In the genomic region with DNA sequence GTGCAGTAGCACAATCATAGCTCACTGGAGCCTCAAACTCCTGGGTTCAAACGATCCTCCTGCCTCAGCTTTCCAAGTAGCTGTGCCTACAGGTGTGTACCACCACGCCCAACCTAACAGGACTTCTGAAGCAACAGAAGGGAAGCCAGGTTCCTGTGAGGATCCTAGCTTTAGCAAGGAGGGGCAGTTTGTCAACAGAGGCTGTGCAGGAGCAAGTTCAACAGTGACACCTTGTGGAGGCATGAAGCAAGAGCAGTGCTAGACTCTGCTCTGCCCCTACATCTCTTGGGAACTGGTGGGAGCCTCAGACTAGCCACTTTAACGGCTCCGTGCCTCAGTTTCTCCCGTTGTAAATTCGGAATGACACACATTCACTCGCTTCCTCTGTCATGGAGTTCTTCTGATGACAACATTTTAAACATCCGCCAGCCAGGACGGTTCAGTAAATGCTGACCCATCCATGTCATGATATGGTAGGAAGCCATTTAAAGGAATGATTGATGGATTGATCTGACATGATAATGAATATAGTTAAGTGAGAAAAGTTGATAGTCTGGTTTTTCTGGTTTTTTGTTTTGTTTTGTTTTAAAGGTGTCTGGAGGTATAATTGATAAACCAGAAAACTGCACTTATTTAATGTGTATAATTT, we compare ENCODE assay signal across 1 cellular context.
TF ChIP-seq lines count a peak whose summit lies in the region.

No MANE protein-coding gene starts in this region.

TF ChIP-seq in HepG2, 621 proteins besides CTCF, POLR2A, EP300 and RAD21 (continued from another document and continues in another):
- TF ChIP-seq, protein P1, sequence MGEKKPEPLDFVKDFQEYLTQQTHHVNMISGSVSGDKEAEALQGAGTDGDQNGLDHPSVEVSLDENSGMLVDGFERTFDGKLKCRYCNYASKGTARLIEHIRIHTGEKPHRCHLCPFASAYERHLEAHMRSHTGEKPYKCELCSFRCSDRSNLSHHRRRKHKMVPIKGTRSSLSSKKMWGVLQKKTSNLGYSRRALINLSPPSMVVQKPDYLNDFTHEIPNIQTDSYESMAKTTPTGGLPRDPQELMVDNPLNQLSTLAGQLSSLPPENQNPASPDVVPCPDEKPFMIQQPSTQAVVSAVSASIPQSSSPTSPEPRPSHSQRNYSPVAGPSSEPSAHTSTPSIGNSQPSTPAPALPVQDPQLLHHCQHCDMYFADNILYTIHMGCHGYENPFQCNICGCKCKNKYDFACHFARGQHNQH (CRISPR knock-in tag; IDR thresholded peaks at IDR 0.05) = no peak
- TF ChIP-seq ZNF331 (CRISPR knock-in tag; IDR thresholded peaks at IDR 0.05) (peak; percentile 42; the same call in 1 of the 2 replicates), KAT7 (CRISPR knock-in tag; IDR thresholded peaks at IDR 0.05; ENCODE audit: borderline replicate concordance) (no peak), ZMYM2 (CRISPR knock-in tag; IDR thresholded peaks at IDR 0.05) (peak; percentile 81; the same call in 1 of the 2 replicates), ZNF225 (CRISPR knock-in tag; IDR thresholded peaks at IDR 0.05) (no peak), ZNF720 (CRISPR knock-in tag; IDR thresholded peaks at IDR 0.05) (0 out of 2 replicates have a peak, but pooled peaks have one; percentile 80), MATR3 (CRISPR knock-in tag; IDR thresholded peaks at IDR 0.05) (no peak), HOXA5 (CRISPR knock-in tag; IDR thresholded peaks at IDR 0.05) (no peak), RBM22 (optimal IDR thresholded peaks at IDR 0.05; ENCODE audit: low read length) (no peak), SYNCRIP (IDR thresholded peaks at IDR 0.05; ENCODE audit: insufficient read depth, low read depth, low read length) (no peak), ZNF251 (CRISPR knock-in tag; IDR thresholded peaks at IDR 0.05) (no peak), ZNF563 (CRISPR knock-in tag; IDR thresholded peaks at IDR 0.05) (no peak), ZNF724P (CRISPR knock-in tag; IDR thresholded peaks at IDR 0.05; ENCODE audit: borderline replicate concordance) (no peak), SNAI1 (CRISPR knock-in tag; IDR thresholded peaks at IDR 0.05; ENCODE audit: borderline replicate concordance) (no peak), NBN (conservative IDR thresholded peaks at IDR 0.05) (no peak), PCBP1 (IDR thresholded peaks at IDR 0.05; ENCODE audit: borderline replicate concordance, low read depth, low read length) (no peak), JUNB (CRISPR knock-in tag; IDR thresholded peaks at IDR 0.05; ENCODE audit: borderline replicate concordance) (no peak), HDAC6 (IDR thresholded peaks at IDR 0.05; ENCODE audit: low read depth, low read length) (no peak), ZC3H4 (CRISPR knock-in tag; IDR thresholded peaks at IDR 0.05; ENCODE audit: borderline replicate concordance) (no peak), ZFP41 (CRISPR knock-in tag; IDR thresholded peaks at IDR 0.05; ENCODE audit: borderline replicate concordance) (no peak), ZNF383 (CRISPR knock-in tag; IDR thresholded peaks at IDR 0.05; ENCODE audit: borderline replicate concordance) (0 out of 2 replicates have a peak, but pooled peaks have one; percentile 31), IKZF4 (CRISPR knock-in tag; IDR thresholded peaks at IDR 0.05; ENCODE audit: borderline replicate concordance, low read depth, not compliant biosample characterization) (no peak), TMF1 (CRISPR knock-in tag; IDR thresholded peaks at IDR 0.05; ENCODE audit: low read depth) (no peak), ZFP90 (CRISPR knock-in tag; IDR thresholded peaks at IDR 0.05; ENCODE audit: borderline replicate concordance) (no peak), STAG1 (CRISPR knock-in tag; IDR thresholded peaks at IDR 0.05) (peak; percentile 93), KLF6 (CRISPR knock-in tag; IDR thresholded peaks at IDR 0.05) (no peak), CENPT (CRISPR knock-in tag; IDR thresholded peaks at IDR 0.05; ENCODE audit: low read depth) (no peak), NR2F1 (CRISPR knock-in tag; IDR thresholded peaks at IDR 0.05) (no peak), MBD4 (IDR thresholded peaks at IDR 0.05; ENCODE audit: borderline replicate concordance, low read length) (no peak)
- TF ChIP-seq, protein P2, sequence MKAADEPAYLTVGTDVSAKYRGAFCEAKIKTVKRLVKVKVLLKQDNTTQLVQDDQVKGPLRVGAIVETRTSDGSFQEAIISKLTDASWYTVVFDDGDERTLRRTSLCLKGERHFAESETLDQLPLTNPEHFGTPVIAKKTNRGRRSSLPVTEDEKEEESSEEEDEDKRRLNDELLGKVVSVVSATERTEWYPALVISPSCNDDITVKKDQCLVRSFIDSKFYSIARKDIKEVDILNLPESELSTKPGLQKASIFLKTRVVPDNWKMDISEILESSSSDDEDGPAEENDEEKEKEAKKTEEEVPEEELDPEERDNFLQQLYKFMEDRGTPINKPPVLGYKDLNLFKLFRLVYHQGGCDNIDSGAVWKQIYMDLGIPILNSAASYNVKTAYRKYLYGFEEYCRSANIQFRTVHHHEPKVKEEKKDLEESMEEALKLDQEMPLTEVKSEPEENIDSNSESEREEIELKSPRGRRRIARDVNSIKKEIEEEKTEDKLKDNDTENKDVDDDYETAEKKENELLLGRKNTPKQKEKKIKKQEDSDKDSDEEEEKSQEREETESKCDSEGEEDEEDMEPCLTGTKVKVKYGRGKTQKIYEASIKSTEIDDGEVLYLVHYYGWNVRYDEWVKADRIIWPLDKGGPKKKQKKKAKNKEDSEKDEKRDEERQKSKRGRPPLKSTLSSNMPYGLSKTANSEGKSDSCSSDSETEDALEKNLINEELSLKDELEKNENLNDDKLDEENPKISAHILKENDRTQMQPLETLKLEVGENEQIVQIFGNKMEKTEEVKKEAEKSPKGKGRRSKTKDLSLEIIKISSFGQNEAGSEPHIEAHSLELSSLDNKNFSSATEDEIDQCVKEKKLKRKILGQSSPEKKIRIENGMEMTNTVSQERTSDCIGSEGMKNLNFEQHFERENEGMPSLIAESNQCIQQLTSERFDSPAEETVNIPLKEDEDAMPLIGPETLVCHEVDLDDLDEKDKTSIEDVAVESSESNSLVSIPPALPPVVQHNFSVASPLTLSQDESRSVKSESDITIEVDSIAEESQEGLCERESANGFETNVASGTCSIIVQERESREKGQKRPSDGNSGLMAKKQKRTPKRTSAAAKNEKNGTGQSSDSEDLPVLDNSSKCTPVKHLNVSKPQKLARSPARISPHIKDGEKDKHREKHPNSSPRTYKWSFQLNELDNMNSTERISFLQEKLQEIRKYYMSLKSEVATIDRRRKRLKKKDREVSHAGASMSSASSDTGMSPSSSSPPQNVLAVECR (CRISPR knock-in tag; IDR thresholded peaks at IDR 0.05; ENCODE audit: borderline replicate concordance) = no peak
- TF ChIP-seq, protein P3, sequence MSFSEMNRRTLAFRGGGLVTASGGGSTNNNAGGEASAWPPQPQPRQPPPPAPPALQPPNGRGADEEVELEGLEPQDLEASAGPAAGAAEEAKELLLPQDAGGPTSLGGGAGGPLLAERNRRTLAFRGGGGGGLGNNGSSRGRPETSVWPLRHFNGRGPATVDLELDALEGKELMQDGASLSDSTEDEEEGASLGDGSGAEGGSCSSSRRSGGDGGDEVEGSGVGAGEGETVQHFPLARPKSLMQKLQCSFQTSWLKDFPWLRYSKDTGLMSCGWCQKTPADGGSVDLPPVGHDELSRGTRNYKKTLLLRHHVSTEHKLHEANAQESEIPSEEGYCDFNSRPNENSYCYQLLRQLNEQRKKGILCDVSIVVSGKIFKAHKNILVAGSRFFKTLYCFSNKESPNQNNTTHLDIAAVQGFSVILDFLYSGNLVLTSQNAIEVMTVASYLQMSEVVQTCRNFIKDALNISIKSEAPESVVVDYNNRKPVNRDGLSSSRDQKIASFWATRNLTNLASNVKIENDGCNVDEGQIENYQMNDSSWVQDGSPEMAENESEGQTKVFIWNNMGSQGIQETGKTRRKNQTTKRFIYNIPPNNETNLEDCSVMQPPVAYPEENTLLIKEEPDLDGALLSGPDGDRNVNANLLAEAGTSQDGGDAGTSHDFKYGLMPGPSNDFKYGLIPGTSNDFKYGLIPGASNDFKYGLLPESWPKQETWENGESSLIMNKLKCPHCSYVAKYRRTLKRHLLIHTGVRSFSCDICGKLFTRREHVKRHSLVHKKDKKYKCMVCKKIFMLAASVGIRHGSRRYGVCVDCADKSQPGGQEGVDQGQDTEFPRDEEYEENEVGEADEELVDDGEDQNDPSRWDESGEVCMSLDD (CRISPR knock-in tag; IDR thresholded peaks at IDR 0.05; ENCODE audit: borderline replicate concordance) = no peak
- TF ChIP-seq, protein P4, sequence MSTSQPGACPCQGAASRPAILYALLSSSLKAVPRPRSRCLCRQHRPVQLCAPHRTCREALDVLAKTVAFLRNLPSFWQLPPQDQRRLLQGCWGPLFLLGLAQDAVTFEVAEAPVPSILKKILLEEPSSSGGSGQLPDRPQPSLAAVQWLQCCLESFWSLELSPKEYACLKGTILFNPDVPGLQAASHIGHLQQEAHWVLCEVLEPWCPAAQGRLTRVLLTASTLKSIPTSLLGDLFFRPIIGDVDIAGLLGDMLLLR (CRISPR knock-in tag; IDR thresholded peaks at IDR 0.05) = no peak
- TF ChIP-seq, protein P5, sequence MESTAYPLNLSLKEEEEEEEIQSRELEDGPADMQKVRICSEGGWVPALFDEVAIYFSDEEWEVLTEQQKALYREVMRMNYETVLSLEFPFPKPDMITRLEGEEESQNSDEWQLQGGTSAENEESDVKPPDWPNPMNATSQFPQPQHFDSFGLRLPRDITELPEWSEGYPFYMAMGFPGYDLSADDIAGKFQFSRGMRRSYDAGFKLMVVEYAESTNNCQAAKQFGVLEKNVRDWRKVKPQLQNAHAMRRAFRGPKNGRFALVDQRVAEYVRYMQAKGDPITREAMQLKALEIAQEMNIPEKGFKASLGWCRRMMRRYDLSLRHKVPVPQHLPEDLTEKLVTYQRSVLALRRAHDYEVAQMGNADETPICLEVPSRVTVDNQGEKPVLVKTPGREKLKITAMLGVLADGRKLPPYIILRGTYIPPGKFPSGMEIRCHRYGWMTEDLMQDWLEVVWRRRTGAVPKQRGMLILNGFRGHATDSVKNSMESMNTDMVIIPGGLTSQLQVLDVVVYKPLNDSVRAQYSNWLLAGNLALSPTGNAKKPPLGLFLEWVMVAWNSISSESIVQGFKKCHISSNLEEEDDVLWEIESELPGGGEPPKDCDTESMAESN (CRISPR knock-in tag; conservative IDR thresholded peaks at IDR 0.05) = no peak
- TF ChIP-seq, protein P6, sequence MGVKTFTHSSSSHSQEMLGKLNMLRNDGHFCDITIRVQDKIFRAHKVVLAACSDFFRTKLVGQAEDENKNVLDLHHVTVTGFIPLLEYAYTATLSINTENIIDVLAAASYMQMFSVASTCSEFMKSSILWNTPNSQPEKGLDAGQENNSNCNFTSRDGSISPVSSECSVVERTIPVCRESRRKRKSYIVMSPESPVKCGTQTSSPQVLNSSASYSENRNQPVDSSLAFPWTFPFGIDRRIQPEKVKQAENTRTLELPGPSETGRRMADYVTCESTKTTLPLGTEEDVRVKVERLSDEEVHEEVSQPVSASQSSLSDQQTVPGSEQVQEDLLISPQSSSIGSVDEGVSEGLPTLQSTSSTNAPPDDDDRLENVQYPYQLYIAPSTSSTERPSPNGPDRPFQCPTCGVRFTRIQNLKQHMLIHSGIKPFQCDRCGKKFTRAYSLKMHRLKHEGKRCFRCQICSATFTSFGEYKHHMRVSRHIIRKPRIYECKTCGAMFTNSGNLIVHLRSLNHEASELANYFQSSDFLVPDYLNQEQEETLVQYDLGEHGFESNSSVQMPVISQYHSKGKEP (CRISPR knock-in tag; IDR thresholded peaks at IDR 0.05) = no peak
- TF ChIP-seq, protein P7, sequence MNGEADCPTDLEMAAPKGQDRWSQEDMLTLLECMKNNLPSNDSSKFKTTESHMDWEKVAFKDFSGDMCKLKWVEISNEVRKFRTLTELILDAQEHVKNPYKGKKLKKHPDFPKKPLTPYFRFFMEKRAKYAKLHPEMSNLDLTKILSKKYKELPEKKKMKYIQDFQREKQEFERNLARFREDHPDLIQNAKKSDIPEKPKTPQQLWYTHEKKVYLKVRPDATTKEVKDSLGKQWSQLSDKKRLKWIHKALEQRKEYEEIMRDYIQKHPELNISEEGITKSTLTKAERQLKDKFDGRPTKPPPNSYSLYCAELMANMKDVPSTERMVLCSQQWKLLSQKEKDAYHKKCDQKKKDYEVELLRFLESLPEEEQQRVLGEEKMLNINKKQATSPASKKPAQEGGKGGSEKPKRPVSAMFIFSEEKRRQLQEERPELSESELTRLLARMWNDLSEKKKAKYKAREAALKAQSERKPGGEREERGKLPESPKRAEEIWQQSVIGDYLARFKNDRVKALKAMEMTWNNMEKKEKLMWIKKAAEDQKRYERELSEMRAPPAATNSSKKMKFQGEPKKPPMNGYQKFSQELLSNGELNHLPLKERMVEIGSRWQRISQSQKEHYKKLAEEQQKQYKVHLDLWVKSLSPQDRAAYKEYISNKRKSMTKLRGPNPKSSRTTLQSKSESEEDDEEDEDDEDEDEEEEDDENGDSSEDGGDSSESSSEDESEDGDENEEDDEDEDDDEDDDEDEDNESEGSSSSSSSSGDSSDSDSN (CRISPR knock-in tag; IDR thresholded peaks at IDR 0.05) = no peak
- TF ChIP-seq, protein P8, sequence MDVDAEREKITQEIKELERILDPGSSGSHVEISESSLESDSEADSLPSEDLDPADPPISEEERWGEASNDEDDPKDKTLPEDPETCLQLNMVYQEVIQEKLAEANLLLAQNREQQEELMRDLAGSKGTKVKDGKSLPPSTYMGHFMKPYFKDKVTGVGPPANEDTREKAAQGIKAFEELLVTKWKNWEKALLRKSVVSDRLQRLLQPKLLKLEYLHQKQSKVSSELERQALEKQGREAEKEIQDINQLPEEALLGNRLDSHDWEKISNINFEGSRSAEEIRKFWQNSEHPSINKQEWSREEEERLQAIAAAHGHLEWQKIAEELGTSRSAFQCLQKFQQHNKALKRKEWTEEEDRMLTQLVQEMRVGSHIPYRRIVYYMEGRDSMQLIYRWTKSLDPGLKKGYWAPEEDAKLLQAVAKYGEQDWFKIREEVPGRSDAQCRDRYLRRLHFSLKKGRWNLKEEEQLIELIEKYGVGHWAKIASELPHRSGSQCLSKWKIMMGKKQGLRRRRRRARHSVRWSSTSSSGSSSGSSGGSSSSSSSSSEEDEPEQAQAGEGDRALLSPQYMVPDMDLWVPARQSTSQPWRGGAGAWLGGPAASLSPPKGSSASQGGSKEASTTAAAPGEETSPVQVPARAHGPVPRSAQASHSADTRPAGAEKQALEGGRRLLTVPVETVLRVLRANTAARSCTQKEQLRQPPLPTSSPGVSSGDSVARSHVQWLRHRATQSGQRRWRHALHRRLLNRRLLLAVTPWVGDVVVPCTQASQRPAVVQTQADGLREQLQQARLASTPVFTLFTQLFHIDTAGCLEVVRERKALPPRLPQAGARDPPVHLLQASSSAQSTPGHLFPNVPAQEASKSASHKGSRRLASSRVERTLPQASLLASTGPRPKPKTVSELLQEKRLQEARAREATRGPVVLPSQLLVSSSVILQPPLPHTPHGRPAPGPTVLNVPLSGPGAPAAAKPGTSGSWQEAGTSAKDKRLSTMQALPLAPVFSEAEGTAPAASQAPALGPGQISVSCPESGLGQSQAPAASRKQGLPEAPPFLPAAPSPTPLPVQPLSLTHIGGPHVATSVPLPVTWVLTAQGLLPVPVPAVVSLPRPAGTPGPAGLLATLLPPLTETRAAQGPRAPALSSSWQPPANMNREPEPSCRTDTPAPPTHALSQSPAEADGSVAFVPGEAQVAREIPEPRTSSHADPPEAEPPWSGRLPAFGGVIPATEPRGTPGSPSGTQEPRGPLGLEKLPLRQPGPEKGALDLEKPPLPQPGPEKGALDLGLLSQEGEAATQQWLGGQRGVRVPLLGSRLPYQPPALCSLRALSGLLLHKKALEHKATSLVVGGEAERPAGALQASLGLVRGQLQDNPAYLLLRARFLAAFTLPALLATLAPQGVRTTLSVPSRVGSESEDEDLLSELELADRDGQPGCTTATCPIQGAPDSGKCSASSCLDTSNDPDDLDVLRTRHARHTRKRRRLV (CRISPR knock-in tag; IDR thresholded peaks at IDR 0.05) = no peak
